In the genomic region with DNA sequence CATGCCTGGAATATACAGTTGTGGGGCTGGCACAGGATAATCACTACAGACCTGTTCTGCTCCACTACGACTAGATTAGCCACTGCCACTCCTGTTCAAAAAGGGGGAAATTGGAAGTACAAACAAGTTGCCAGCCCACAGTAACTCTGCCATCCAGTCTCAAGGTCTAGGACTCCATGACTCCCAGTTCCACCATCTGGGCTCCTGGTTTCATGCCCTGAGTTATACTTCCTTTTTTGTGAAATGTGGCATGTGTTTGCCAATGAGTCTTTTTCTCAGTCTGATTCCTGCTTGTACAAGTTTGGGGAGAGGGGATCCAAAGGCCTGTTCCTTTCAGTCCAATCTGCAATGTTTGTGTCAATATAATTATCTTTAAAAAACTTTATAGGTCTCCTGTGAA, we compare ENCODE assay signal across 13 cellular contexts. TPM values are rescaled to one million over a fixed set of nuclear protein-coding genes. Genes with fewer than 3 reads are reported as not detected.
A peak's percentile ranks its signal among the peaks of the same experiment; 100 is the strongest.
DNase-seq lines count a peak whose midpoint lies in the region; ATAC-seq and TF ChIP-seq lines count a peak whose summit lies in the region.
"Had no signal": no experiment of that assay in that cellular context is flagged by ENCODE, and none has a peak within 500 bp of the region (broad histone marks: within the 10 kb centered on the region; RNA-seq: fewer than 3 reads in every experiment).

No MANE protein-coding gene starts in this region.

- H3K27me3 ChIP-seq in hepatocyte (no peaks in the 10 kb centered on the region), vagina (no peaks in the 10 kb centered on the region), foreskin keratinocyte (no peaks in the 10 kb centered on the region)

- H3K36me3 Mint-ChIP-seq in activated naive CD4-positive, alpha-beta T cell treated with anti-CD3 and anti-CD28 coated beads, Interleukin-2, amount 10 ng/mL, durations not matched to agents 7 days and 5 days = peaks cover 17% of the 10 kb centered on the region
- peaks cover 7% of the 10 kb centered on the region for H3K36me3 Mint-ChIP-seq in T-helper 17 cell (ENCODE audit: low read depth)

- H3K4me1 ChIP-seq in hepatocyte (ENCODE audit: insufficient read depth) (peaks cover 7% of the 10 kb centered on the region), vagina (peaks cover 27% of the 10 kb centered on the region), foreskin keratinocyte (no peaks in the 10 kb centered on the region)

- no peaks in the 10 kb centered on the region for H3K9me2 ChIP-seq in hepatocyte (replicated peaks; ENCODE audit: insufficient read depth)

- no peak overlapping the region for H3K27ac Mint-ChIP-seq in activated naive CD4-positive, alpha-beta T cell treated with anti-CD3 and anti-CD28 coated beads, Interleukin-2, amount 10 ng/mL, durations not matched to agents 7 days and 5 days
- peak overlapping the region; percentile 98 for H3K27ac Mint-ChIP-seq in T-helper 17 cell

- DNase-seq in activated naive CD4-positive, alpha-beta T cell treated with anti-CD3 and anti-CD28 coated beads, Interleukin-2, amount 10 ng/mL, durations not matched to agents 7 days and 5 days = no peak
- no peak for DNase-seq in activated naive CD4-positive, alpha-beta T cell (lab: John Stamatoyannopoulos, UW)
- DNase-seq in T-helper 17 cell = no peak
- DNase-seq in hepatocyte (ENCODE audit: low spot score) = no peak
- no peak for DNase-seq in vagina (ENCODE audit: extremely low spot score in 2 of 2)
- DNase-seq in H4 (ENCODE audit: low spot score) = no peak
- no peak for DNase-seq in germinal center (ENCODE audit: low spot score)
- no peak for DNase-seq in foreskin keratinocyte
- DNase-seq: anterior cingulate cortex; dermis blood vessel endothelial cell; stimulated activated CD4-positive, alpha-beta T cell treated with anti-CD3 and anti-CD28 coated beads, Interleukin-2, amount 100 ng/mL, for 24 hours had no signal

- peaks cover 39% of the 10 kb centered on the region for H3K4me1 Mint-ChIP-seq in activated naive CD4-positive, alpha-beta T cell treated with anti-CD3 and anti-CD28 coated beads, Interleukin-2, amount 10 ng/mL, durations not matched to agents 7 days and 5 days
- peaks cover 20% of the 10 kb centered on the region for H3K4me1 Mint-ChIP-seq in T-helper 17 cell

- peaks cover 34% of the 10 kb centered on the region for H3K79me2 ChIP-seq in hepatocyte

- peak overlapping the region; percentile 41 for H2AFZ ChIP-seq in hepatocyte

- peaks cover 5% of the 10 kb centered on the region for H3K9me3 Mint-ChIP-seq in activated naive CD4-positive, alpha-beta T cell treated with anti-CD3 and anti-CD28 coated beads, Interleukin-2, amount 10 ng/mL, durations not matched to agents 7 days and 5 days
- H3K9me3 Mint-ChIP-seq: memory B cell had no signal

- H3K4me3 ChIP-seq in hepatocyte = no peak overlapping the region
- H3K4me3 ChIP-seq in vagina = no peak overlapping the region

- H3K27me3 Mint-ChIP-seq in activated naive CD4-positive, alpha-beta T cell treated with anti-CD3 and anti-CD28 coated beads, Interleukin-2, amount 10 ng/mL, durations not matched to agents 7 days and 5 days = peaks cover 8% of the 10 kb centered on the region
- H3K27me3 Mint-ChIP-seq in T-helper 17 cell = no peaks in the 10 kb centered on the region
- H3K27me3 Mint-ChIP-seq: memory B cell had no signal

- CTCF ChIA-PET in activated naive CD4-positive, alpha-beta T cell treated with anti-CD3 and anti-CD28 coated beads, Interleukin-2, amount 10 ng/mL, durations not matched to agents 7 days and 5 days (lab: Charles Lee) = interaction anchor here (1.0 to 5.8 kb wide), 2 partner anchors 40 to 158 kb away, joined by 3 to 75 read pairs; a partner anchor contains a TSS

- H3K27ac ChIP-seq in hepatocyte = no peak overlapping the region
- peak overlapping the region; percentile 87 for H3K27ac ChIP-seq in vagina
- H3K27ac ChIP-seq in foreskin keratinocyte = no peak overlapping the region

- H4K20me1 ChIP-seq in hepatocyte (ENCODE audit: insufficient read depth, poor library complexity, severe bottlenecking) = peaks cover 16% of the 10 kb centered on the region

- H3K4me2 ChIP-seq in hepatocyte = no peak overlapping the region

- ATAC-seq in T-helper 17 cell (no peak), foreskin keratinocyte (no peak)

- TF ChIP-seq POLR2A in vagina (IDR thresholded peaks at IDR 0.05) = no peak

- peak overlapping the region; percentile 37 for H3K4me3 Mint-ChIP-seq in activated naive CD4-positive, alpha-beta T cell treated with anti-CD3 and anti-CD28 coated beads, Interleukin-2, amount 10 ng/mL, durations not matched to agents 7 days and 5 days
- H3K4me3 Mint-ChIP-seq in T-helper 17 cell = peak overlapping the region; percentile 3

- intact Hi-C loops in vagina (cut with DNase I) = no loop called here

- no peaks in the 10 kb centered on the region for H3K36me3 ChIP-seq in hepatocyte (replicated peaks; ENCODE audit: insufficient read depth, low read depth)
- H3K36me3 ChIP-seq in vagina = no peaks in the 10 kb centered on the region

- no peaks in the 10 kb centered on the region for H3K9me3 ChIP-seq in T-helper 17 cell (ENCODE audit: control insufficient read depth, low read length, poor library complexity, severe bottlenecking)
- no peaks in the 10 kb centered on the region for H3K9me3 ChIP-seq in hepatocyte (ENCODE audit: low read depth)
- H3K9me3 ChIP-seq in vagina = no peaks in the 10 kb centered on the region

- TF ChIP-seq CTCF in hepatocyte (IDR thresholded peaks at IDR 0.05; ENCODE audit: poor library complexity) = no peak
- no peak for TF ChIP-seq CTCF in vagina (IDR thresholded peaks at IDR 0.05)
- TF ChIP-seq CTCF in foreskin keratinocyte (conservative IDR thresholded peaks at IDR 0.05) = no peak

- WGBS in hepatocyte (ENCODE audit: low lambda C conversion rate, missing lambda C conversion rate) = 100% methylated on average over 1 of the region's 1 CpG

RNA-seq across cellular contexts. Expression of a gene that starts 1.0 kb away (rescaled TPM):
- total RNA-seq in T-helper 17 cell (10 to 100 TPM; 19.2 to 20.8 TPM), hepatocyte (29.4 and 33.3 TPM in 2 replicates), vagina (34.9 TPM), foreskin keratinocyte (7.8 and 8.5 TPM in 2 replicates)
- polyA plus RNA-seq in hepatocyte (50.1 and 60.0 TPM in 2 replicates), foreskin keratinocyte (11.5 and 12.4 TPM in 2 replicates)
- 14.5 and 23.5 TPM in 2 replicates for total RNA-seq in H4 (2014; rRNA removed; shearing (Covaris generic))

RNA-seq across cellular contexts. Expression of a gene that starts 5.3 kb away (rescaled TPM):
- total RNA-seq in T-helper 17 cell (10 to 100 TPM; 29.3 to 33.0 TPM), hepatocyte (84.9 and 86.4 TPM in 2 replicates), vagina (73.9 TPM), foreskin keratinocyte (48.2 and 53.9 TPM in 2 replicates)
- polyA plus RNA-seq in hepatocyte (55.1 and 60.8 TPM in 2 replicates), foreskin keratinocyte (45.3 and 49.5 TPM in 2 replicates)
- 104 and 118 TPM in 2 replicates for total RNA-seq in H4 (2014; rRNA removed; shearing (Covaris generic))

RNA-seq across cellular contexts. Expression of a gene that starts 21.3 kb away (rescaled TPM):
- total RNA-seq in T-helper 17 cell = 1 to 10 TPM; 2.1 to 3.8 TPM
- 9.2 and 36.6 TPM in 2 replicates for total RNA-seq in hepatocyte
- polyA plus RNA-seq in hepatocyte = 51.6 and 99.1 TPM in 2 replicates
- total RNA-seq in vagina = 18.2 TPM
- 0.21 and 0.35 TPM in 2 replicates for total RNA-seq in H4 (2014; rRNA removed; shearing (Covaris generic))
- 1.1 TPM in 1 of 2 replicates, not detected in the other for total RNA-seq in foreskin keratinocyte
- polyA plus RNA-seq in foreskin keratinocyte = 0.27 TPM in 1 of 2 replicates, not detected in the other
- total RNA-seq: Daoy, dermis blood vessel endothelial cell had no signal
